ENCODE assay signal across 10 cellular contexts in the genomic region with DNA sequence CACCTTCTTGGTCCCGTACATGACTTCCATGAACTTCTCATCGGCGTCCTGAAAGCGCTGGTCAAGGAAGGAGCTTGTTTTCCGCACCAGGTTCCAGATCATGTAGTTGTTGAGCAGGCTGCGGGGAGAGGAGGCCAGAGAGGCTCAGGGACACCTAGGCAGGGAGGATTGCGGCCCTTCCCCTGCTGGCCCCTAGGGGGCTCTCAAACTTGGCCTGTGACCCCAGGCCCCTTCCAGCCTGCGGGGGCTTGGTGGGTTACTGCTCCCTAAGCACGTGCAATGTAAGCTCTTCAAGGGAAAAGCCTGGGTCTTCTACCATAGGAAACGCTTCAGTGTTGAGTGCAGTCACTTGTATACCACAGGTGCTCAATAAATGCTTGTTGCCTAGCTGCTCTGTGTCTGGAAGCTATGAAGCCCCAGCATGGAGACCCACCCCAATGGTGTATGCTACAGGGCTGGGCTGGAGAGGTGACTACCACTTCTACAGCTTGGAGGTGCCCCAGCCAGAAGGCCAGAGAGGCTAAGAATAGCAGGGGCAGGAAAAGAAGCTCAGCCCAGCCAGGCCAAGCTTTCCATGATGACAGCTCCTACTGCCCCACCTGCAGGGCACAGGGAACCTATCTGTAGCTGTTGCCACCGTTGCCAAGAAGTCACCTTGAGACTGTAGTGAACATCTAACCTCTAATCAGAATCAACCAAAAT. TPM values are rescaled to one million over a fixed set of nuclear protein-coding genes. Genes with fewer than 3 reads are reported as not detected.
A peak's percentile ranks its signal among the peaks of the same experiment; 100 is the strongest.
DNase-seq lines count a peak whose midpoint lies in the region; ATAC-seq, FAIRE-seq and TF ChIP-seq lines count a peak whose summit lies in the region.
"Had no signal": no experiment of that assay in that cellular context is flagged by ENCODE, and none has a peak within 500 bp of the region (broad histone marks: within the 10 kb centered on the region; RNA-seq: fewer than 3 reads in every experiment).

No MANE protein-coding gene starts in this region.

- SMC1A ChIA-PET in GM12878 (lab: Charles Lee; ENCODE audit: uncharacterized antibody, unreplicated experiment) = interaction anchor here (1.3 to 2.9 kb wide), 2 partner anchors 42 to 123 kb away, joined by 4 to 10 read pairs; no protein-coding TSS in a partner anchor

- H3K4me1 ChIP-seq in GM23338 (ENCODE audit: insufficient read depth) (no peaks in the 10 kb centered on the region), GM12878 (ENCODE audit: control insufficient read depth, insufficient read depth, low read length) (no peaks in the 10 kb centered on the region), right lobe of liver (peaks cover 0 to 20% (median 6%) of the 10 kb centered on the region in 4 donors)

- peaks cover 8% of the 10 kb centered on the region; the same call in 1 of the 2 replicates for H4K20me1 ChIP-seq in GM23338 (replicated peaks; ENCODE audit: insufficient read depth)
- no peaks in the 10 kb centered on the region for H4K20me1 ChIP-seq in GM12878 (ENCODE audit: control insufficient read depth, insufficient read depth)

- peak; percentile 29 for TF ChIP-seq CTCF in CD4-positive, alpha-beta T cell (IDR thresholded peaks at IDR 0.05)
- TF ChIP-seq CTCF in GM23338 (conservative IDR thresholded peaks at IDR 0.05; ENCODE audit: low read depth in 2 of 2) = peak; percentile 71 to 72
- TF ChIP-seq CTCF in GM12878 (IDR thresholded peaks at IDR 0.05 in 2 of 3, conservative IDR thresholded peaks at IDR 0.05 in 1 of 3; ENCODE audit: control insufficient read depth in 2 of 3, extremely low read depth in 1 of 3, insufficient read depth in 1 of 3, low read depth in 3 of 3, low read length in 3 of 3) = peak in 2 of 3 experiments; percentile 44 to 52; a peak in 4 of 6 replicates
- peak in 3 of 4 donors; percentile 24 to 30 (median 28) for TF ChIP-seq CTCF in right lobe of liver (IDR thresholded peaks at IDR 0.05)

- POLR2A ChIA-PET in CD4-positive, alpha-beta T cell (lab: Charles Lee) = no interaction called here
- POLR2A ChIA-PET in GM12878 (lab: Charles Lee) = no interaction called here

- 73% methylated on average over 11 of the region's 11 CpGs for WGBS in GM12878 (ENCODE audit: insufficient coverage, insufficient replicate concordance, low lambda C conversion rate, missing lambda C conversion rate)
- 88% methylated on average over 3 of the region's 11 CpGs for WGBS in right lobe of liver (ENCODE audit: insufficient coverage, low coverage, low lambda C conversion rate, missing lambda C conversion rate)

- no peak for TF ChIP-seq RAD21 in GM12878 (IDR thresholded peaks at IDR 0.05; ENCODE audit: insufficient read depth, low read depth, low read length)

- in situ Hi-C loops in GM12878 (cut with MboI) = no loop called here

- no peaks in the 10 kb centered on the region for H3K9me3 ChIP-seq in CD4-positive, alpha-beta T cell (ENCODE audit: control insufficient read depth, low read length)
- no peaks in the 10 kb centered on the region for H3K9me3 ChIP-seq in GM12878 (replicated peaks; ENCODE audit: control insufficient read depth, insufficient read depth, low read length)
- no peaks in the 10 kb centered on the region for H3K9me3 ChIP-seq in right lobe of liver

- no peaks in the 10 kb centered on the region for H3K27me3 Mint-ChIP-seq in CD4-positive, alpha-beta T cell
- H3K27me3 Mint-ChIP-seq in GM23338 (ENCODE audit: insufficient read depth, low read depth, poor library complexity) = peaks cover 7% of the 10 kb centered on the region

- no peak for TF ChIP-seq EP300 in GM12878 (IDR thresholded peaks at IDR 0.05; ENCODE audit: borderline replicate concordance in 1 of 2, control insufficient read depth in 1 of 2, low read depth in 2 of 2, low read length in 2 of 2)

- CTCF ChIA-PET in CD4-positive, alpha-beta T cell (lab: Charles Lee) = interaction anchor here (1.7 to 2.3 kb wide), 2 partner anchors 25 to 124 kb away, joined by 5 to 9 read pairs; no protein-coding TSS in a partner anchor
- CTCF ChIA-PET in GM12878 (lab: Yijun Ruan, JAX) = interaction anchor here (0.6 to 3.8 kb wide), 7 partner anchors 9 to 123 kb away, joined by 3 to 13 read pairs (median 6); no protein-coding TSS in a partner anchor

- no TSS peak for BruUV-seq in GM12878 (replicated peaks; lab: Mats Ljungman, UMichigan)

- H3K4me2 ChIP-seq in GM23338 (no peak overlapping the region), GM12878 (ENCODE audit: control insufficient read depth, insufficient read depth) (no peak overlapping the region)

- H3F3A ChIP-seq in GM23338 (replicated peaks; ENCODE audit: low read depth) = no peaks in the 10 kb centered on the region

- no peaks in the 10 kb centered on the region; the same call in 1 of the 2 replicates for H3K36me3 ChIP-seq in GM23338 (ENCODE audit: insufficient read depth)
- H3K36me3 ChIP-seq in GM12878 (ENCODE audit: control insufficient read depth in 2 of 2, insufficient read depth in 2 of 2, low read length in 1 of 2) = peaks cover 8 to 10% of the 10 kb centered on the region in 2 experiments; a peak in 3 of 4 replicates
- H3K36me3 ChIP-seq in right lobe of liver = peaks cover 0 to 53% (median 24%) of the 10 kb centered on the region in 4 donors

- FAIRE-seq in GM12878 (lab: Jason Lieb, UNC) = no peak

- no peak overlapping the region for H3K9ac ChIP-seq in GM12878 (ENCODE audit: control insufficient read depth, insufficient read depth, low read length)

- no peaks in the 10 kb centered on the region for H3K27me3 ChIP-seq in CD4-positive, alpha-beta T cell (ENCODE audit: control insufficient read depth, insufficient read depth, low read length)
- H3K27me3 ChIP-seq in GM23338 (ENCODE audit: insufficient read depth) (no peaks in the 10 kb centered on the region), GM12878 (replicated peaks in 1 of 2; ENCODE audit: control insufficient read depth in 2 of 2, insufficient read depth in 2 of 2, low read length in 1 of 2) (no peaks in the 10 kb centered on the region), right lobe of liver (no peaks in the 10 kb centered on the region)

- no peak overlapping the region for H3K27ac Mint-ChIP-seq in CD4-positive, alpha-beta T cell
- H3K27ac Mint-ChIP-seq in GM23338 = no peak overlapping the region
- H3K27ac Mint-ChIP-seq: natural killer cell had no signal

- intact Hi-C loops in CD4-positive, alpha-beta T cell (cut with DNase I, micrococcal nuclease) = no loop called here
- intact Hi-C loops in GM12878 (cut with micrococcal nuclease; ENCODE audit: unreplicated experiment) (no loop called here), right lobe of liver (cut with DNase I) (no loop called here)

- peaks cover 83% of the 10 kb centered on the region for H3K36me3 Mint-ChIP-seq in CD4-positive, alpha-beta T cell (ENCODE audit: low read depth)
- H3K36me3 Mint-ChIP-seq in GM23338 (ENCODE audit: low read depth) = peaks cover 16% of the 10 kb centered on the region; the same call in 2 of the 3 replicates
- H3K36me3 Mint-ChIP-seq: natural killer cell had no signal

- H3K27ac ChIP-seq in CD4-positive, alpha-beta T cell (ENCODE audit: low read depth, low read length) = no peak overlapping the region
- H3K27ac ChIP-seq in GM23338 (ENCODE audit: low read depth) (no peak overlapping the region), GM12878 (ENCODE audit: control insufficient read depth, insufficient read depth) (no peak overlapping the region), right lobe of liver (no peak overlapping the region)

- H2AFZ ChIP-seq in GM23338 = no peak overlapping the region
- no peak overlapping the region for H2AFZ ChIP-seq in GM12878 (ENCODE audit: control insufficient read depth, low read depth, low read length)

- H3K9me2 ChIP-seq in GM23338 (ENCODE audit: insufficient read depth) = no peaks in the 10 kb centered on the region

- TF ChIP-seq POLR2A in GM12878 (IDR thresholded peaks at IDR 0.05; ENCODE audit: low read depth, low read length) = no peak
- TF ChIP-seq POLR2A in right lobe of liver (IDR thresholded peaks at IDR 0.05) = no peak

- RAD21 ChIA-PET in GM12878 (lab: Charles Lee; ENCODE audit: unreplicated experiment) = interaction anchor here (0.7 kb wide), 1 partner anchor 123 kb away, joined by 3 read pairs; no protein-coding TSS in a partner anchor

- ATAC-seq in CD4-positive, alpha-beta T cell (ENCODE audit: poor library complexity) = no peak
- ATAC-seq in GM23338 (peak; percentile 93), GM12878 (peak; percentile 53; the same call in 2 of the 3 replicates), right lobe of liver (no peak), GM19395 (IDR thresholded peaks at IDR 0.05; ENCODE audit: unreplicated experiment) (no peak)
- ATAC-seq: natural killer cell had no signal

- H3K79me2 ChIP-seq in GM23338 (replicated peaks; ENCODE audit: insufficient read depth) (no peaks in the 10 kb centered on the region), GM12878 (ENCODE audit: control insufficient read depth, insufficient read depth, low read length) (no peaks in the 10 kb centered on the region)

- H3K9me3 Mint-ChIP-seq in CD4-positive, alpha-beta T cell = no peaks in the 10 kb centered on the region
- no peaks in the 10 kb centered on the region; the same call in 2 of the 3 replicates for H3K9me3 Mint-ChIP-seq in GM23338
- H3K9me3 Mint-ChIP-seq: natural killer cell had no signal

- H3K4me3 Mint-ChIP-seq in CD4-positive, alpha-beta T cell = no peak overlapping the region
- no peak overlapping the region for H3K4me3 Mint-ChIP-seq in GM23338
- H3K4me3 Mint-ChIP-seq: natural killer cell had no signal

- H3K4me3 ChIP-seq in GM23338 (no peak overlapping the region), GM12878 (no peak overlapping the region), right lobe of liver (no peak overlapping the region)

- no peak for DNase-seq in CD4-positive, alpha-beta T cell
- DNase-seq in GM23338 (ENCODE audit: low spot score) (peak; percentile 71), GM12878 (ENCODE audit: low read depth, low spot score) (no peak), right lobe of liver (no peak), nucleus accumbens (lab: John Stamatoyannopoulos, UW) (no peak), GDM1 (lab: John Stamatoyannopoulos, UW) (no peak)
- DNase-seq: natural killer cell; NCI-H524; stimulated activated CD4-positive, alpha-beta T cell treated with anti-CD3 and anti-CD28 coated beads, Interleukin-1b, Interleukin-23, amount 100 ng/mL, for 48 hours had no signal

- H3K4me1 Mint-ChIP-seq in CD4-positive, alpha-beta T cell (ENCODE audit: low read depth) = no peaks in the 10 kb centered on the region
- H3K4me1 Mint-ChIP-seq in GM23338 = peaks cover 7% of the 10 kb centered on the region
- H3K4me1 Mint-ChIP-seq: natural killer cell had no signal

RNA-seq across cellular contexts. Expression of gene ECE1, which starts 45.1 kb away (rescaled TPM):
- 10 to 100 TPM; 62.0 to 63.6 TPM for total RNA-seq in CD4-positive, alpha-beta T cell
- total RNA-seq in GM23338 (2014; rRNA removed; shearing (Covaris generic)) = 45.0 and 48.0 TPM in 2 replicates
- 10.4 and 11.0 TPM in 2 replicates for polyA plus RNA-seq in GM23338 (2016; fragmentation: Nextera tagmentation; extraction: Ambion mirVana)
- total RNA-seq in GM12878 (2013; cell fraction: nucleolus; rRNA removed) = 121 and 133 TPM in 2 replicates
- 39.9 and 40.5 TPM in 2 replicates for total RNA-seq in GM12878 (2014; rRNA removed)
- 19.2 and 20.4 TPM in 2 replicates for total RNA-seq in GM12878 (2014; rRNA removed; fragmentation: Illumina TruSeq; extraction: Trizol)
- 81.0 and 81.5 TPM in 2 replicates for total RNA-seq in GM12878 (2021)
- polyA plus RNA-seq in GM12878 (2011; ENCODE audit: low read depth) = 13.5 TPM
- polyA plus RNA-seq in GM12878 (2011; rRNA removed) = 23.4 and 34.2 TPM in 2 replicates
- polyA plus RNA-seq in GM12878 (2011; cell fraction: cytosol; rRNA removed) = 20.8 and 22.4 TPM in 2 replicates
- 46.3 and 47.3 TPM in 2 replicates for polyA plus RNA-seq in GM12878 (2011; cell fraction: nucleus; rRNA removed)
- polyA plus RNA-seq in GM12878 (2012) = 11.0 and 13.7 TPM in 2 replicates
- polyA plus RNA-seq in GM12878 (2014; fragmentation: Illumina TruSeq; extraction: Trizol) = 39.6 and 50.9 TPM in 2 replicates
- polyA plus RNA-seq in GM12878 (2014; fragmentation: Nextera tagmentation; extraction: Ambion mirVana) = 1 to 10 TPM in 1 of 2 experiments, under 1 TPM in 1; 0.97 to 2.4 TPM
- 32.2 and 41.0 TPM in 2 replicates for polyA plus RNA-seq in GM12878 (2014; rRNA removed)
- 10 to 100 TPM; 40.5 to 43.6 TPM for polyA plus RNA-seq in GM12878 (2016; fragmentation: Nextera tagmentation; extraction: Ambion mirVana)
- polyA minus RNA-seq in GM12878 (2011; rRNA and poly(A)+ RNA removed) = 36.1 and 38.8 TPM in 2 replicates
- polyA minus RNA-seq in GM12878 (2011; cell fraction: cytosol; rRNA and poly(A)+ RNA removed) = 15.8 and 16.8 TPM in 2 replicates
- 31.1 and 39.1 TPM in 2 replicates for polyA minus RNA-seq in GM12878 (2011; cell fraction: nucleus; rRNA and poly(A)+ RNA removed)
- total RNA-seq in right lobe of liver = 10 to 100 TPM; 39.7 to 61.3 (median 43.8) TPM

Comparison
In these comparisons a context has a peak if more than half of its experiments do, and no peak if none do; other contexts are left out.
1. ATAC-seq: peak in GM23338 (single experiment) and GM12878 (single experiment); none in CD4-positive, alpha-beta T cell (single experiment), right lobe of liver (0 of 4) and GM19395 (single experiment).
2. Peak in every context shown above with its lines, with median percentiles within 50 percentile points of each other: CTCF ChIP-seq.